20 cellular contexts compared by ENCODE assay signal in genomic region chr1:152186556-152187285, GRCh38. TPM values are rescaled to one million over a fixed set of nuclear protein-coding genes. Genes with fewer than 3 reads are reported as not detected.
"Had no signal": no experiment of that assay in that cellular context is flagged by ENCODE, and none has a peak within 500 bp of the region (broad histone marks: within the 10 kb centered on the region; RNA-seq: fewer than 3 reads in every experiment).

No MANE protein-coding gene starts in this region.

- H3K4me3 Mint-ChIP-seq: activated B cell treated with CpG ODN at 0.5 μM for 24 hours; activated CD4-positive, alpha-beta T cell treated with anti-CD3 and anti-CD28 coated beads, Interleukin-2, amount 10 ng/mL, durations not matched to agents 24 days and 14 days; activated naive CD4-positive, alpha-beta T cell treated with anti-CD3 and anti-CD28 coated beads for 36 hours; central memory CD8-positive, alpha-beta T cell; effector memory CD8-positive, alpha-beta T cell; mesothelial cell of epicardium; neural crest cell; stimulated activated naive CD8-positive, alpha-beta T cell treated with anti-CD3 and anti-CD28 coated beads, Interleukin-15, amount 100 ng/mL, for 72 hours; T-helper 17 cell had no signal

- DNase-seq: activated B cell treated with CpG ODN at 0.5 μM for 24 hours; activated CD4-positive, alpha-beta T cell treated with anti-CD3 and anti-CD28 coated beads, Interleukin-2, amount 10 ng/mL, durations not matched to agents 24 days and 14 days; activated CD8-positive, alpha-beta memory T cell treated with anti-CD3 and anti-CD28 coated beads for 24 hours; activated naive CD4-positive, alpha-beta T cell treated with anti-CD3 and anti-CD28 coated beads for 36 hours; effector memory CD8-positive, alpha-beta T cell; erythroblast; heart left ventricle; islet precursor cell; left ventricle myocardium superior; ovary; stimulated activated CD4-positive, alpha-beta T cell treated with anti-CD3 and anti-CD28 coated beads, Interleukin-4, amount 100 ng/mL, for 24 hours; stimulated activated naive CD8-positive, alpha-beta T cell treated with anti-CD3 and anti-CD28 coated beads, Interleukin-15, amount 100 ng/mL, for 72 hours; T-helper 17 cell had no signal

- H3K9me3 Mint-ChIP-seq: activated B cell treated with CpG ODN at 0.5 μM for 24 hours; activated CD4-positive, alpha-beta T cell treated with anti-CD3 and anti-CD28 coated beads, Interleukin-2, amount 10 ng/mL, durations not matched to agents 24 days and 14 days; activated naive CD4-positive, alpha-beta T cell treated with anti-CD3 and anti-CD28 coated beads for 36 hours; central memory CD8-positive, alpha-beta T cell; effector memory CD8-positive, alpha-beta T cell; stimulated activated naive CD8-positive, alpha-beta T cell treated with anti-CD3 and anti-CD28 coated beads, Interleukin-15, amount 100 ng/mL, for 72 hours had no signal

- H3K27me3 ChIP-seq: foreskin keratinocyte, ovary had no signal

- H3K9me3 ChIP-seq: heart left ventricle, ovary had no signal

- H3K4me1 Mint-ChIP-seq: mesothelial cell of epicardium, neural crest cell had no signal

- H3K36me3 Mint-ChIP-seq: mesothelial cell of epicardium had no signal

- H3K27ac Mint-ChIP-seq: activated B cell treated with CpG ODN at 0.5 μM for 24 hours; activated CD4-positive, alpha-beta T cell treated with anti-CD3 and anti-CD28 coated beads, Interleukin-2, amount 10 ng/mL, durations not matched to agents 24 days and 14 days; activated naive CD4-positive, alpha-beta T cell treated with anti-CD3 and anti-CD28 coated beads for 36 hours; effector memory CD8-positive, alpha-beta T cell; mesothelial cell of epicardium; stimulated activated naive CD8-positive, alpha-beta T cell treated with anti-CD3 and anti-CD28 coated beads, Interleukin-15, amount 100 ng/mL, for 72 hours; T-helper 17 cell had no signal

- H3K4me3 ChIP-seq: heart left ventricle, ovary had no signal

- H3K27ac ChIP-seq: foreskin keratinocyte, heart left ventricle, ovary had no signal

- ATAC-seq: effector memory CD8-positive, alpha-beta T cell; foreskin keratinocyte; heart left ventricle; left ventricle myocardium superior; stimulated activated naive CD8-positive, alpha-beta T cell treated with anti-CD3 and anti-CD28 coated beads, Interleukin-15, amount 100 ng/mL, for 72 hours; T-helper 17 cell had no signal

- H3K36me3 ChIP-seq: heart left ventricle, ovary had no signal

RNA-seq across cellular contexts. Expression of gene RPTN, which starts 27.7 kb away (rescaled TPM):
- total RNA-seq: activated B cell treated with CpG ODN at 0.5 μM for 24 hours; activated CD4-positive, alpha-beta T cell treated with anti-CD3 and anti-CD28 coated beads, Interleukin-2, amount 10 ng/mL, durations not matched to agents 24 days and 14 days; activated naive CD4-positive, alpha-beta T cell treated with anti-CD3 and anti-CD28 coated beads for 36 hours; heart left ventricle; left ventricle myocardium superior; mesothelial cell of epicardium; neural crest cell; ovary; T-helper 17 cell; urinary bladder had no signal
- polyA plus RNA-seq: adipose tissue, foreskin keratinocyte, heart left ventricle, ovary, urinary bladder had no signal

RNA-seq across cellular contexts. Expression of gene HRNR, which starts 37.3 kb away (rescaled TPM):
- total RNA-seq: activated B cell treated with CpG ODN at 0.5 μM for 24 hours; activated CD4-positive, alpha-beta T cell treated with anti-CD3 and anti-CD28 coated beads, Interleukin-2, amount 10 ng/mL, durations not matched to agents 24 days and 14 days; activated naive CD4-positive, alpha-beta T cell treated with anti-CD3 and anti-CD28 coated beads for 36 hours; foreskin keratinocyte; heart left ventricle; left ventricle myocardium superior; mesothelial cell of epicardium; myocyte; neural crest cell; ovary; T-helper 17 cell; urinary bladder had no signal
- polyA plus RNA-seq: foreskin keratinocyte, ovary, urinary bladder had no signal
